In genomic region chr2:97723156-97724072, GRCh38 we compare ENCODE assay signal across 19 cellular contexts. TPM values are rescaled to one million over a fixed set of nuclear protein-coding genes. Genes with fewer than 3 reads are reported as not detected.
DNase-seq lines count a peak whose midpoint lies in the region; ATAC-seq and TF ChIP-seq lines count a peak whose summit lies in the region.
"Had no signal": no experiment of that assay in that cellular context is flagged by ENCODE, and none has a peak within 500 bp of the region (broad histone marks: within the 10 kb centered on the region; RNA-seq: fewer than 3 reads in every experiment).

No MANE protein-coding gene starts in this region.

- H3K4me1 ChIP-seq in heart right ventricle: peaks cover 12 to 37% (median 31%) of the 10 kb centered on the region in 9 donors
- H3K4me1 ChIP-seq in mesendoderm (ENCODE audit: control insufficient read depth, low read depth, low read length): no peaks in the 10 kb centered on the region
- no peaks in the 10 kb centered on the region for H3K4me1 ChIP-seq in upper lobe of right lung
- no peaks in the 10 kb centered on the region for H3K4me1 ChIP-seq in vagina

- H3K9ac ChIP-seq in mesendoderm (ENCODE audit: low read length): no peak overlapping the region
- H3K9ac ChIP-seq: GM23248 had no signal

- ATAC-seq in Right ventricle myocardium superior (ENCODE audit: poor library complexity): no peak
- no peak for ATAC-seq in heart right ventricle
- no peak for ATAC-seq in upper lobe of right lung
- ATAC-seq: sciatic nerve had no signal

- TF ChIP-seq POLR2A in vagina (IDR thresholded peaks at IDR 0.05): no peak

- H2BK120ac ChIP-seq in mesendoderm (ENCODE audit: low read depth, low read length): no peak overlapping the region

- H3K23ac ChIP-seq in mesendoderm (ENCODE audit: low read length): no peak overlapping the region

- DNase-seq in Right ventricle myocardium superior (peak; percentile 32), heart right ventricle (no peak), NCI-H82 (lab: John Stamatoyannopoulos, UW) (peak; percentile 75), mesendoderm (no peak), upper lobe of right lung (peak; percentile 33), vagina (ENCODE audit: extremely low spot score in 2 of 2) (no peak), ACHN (no peak)
- DNase-seq: activated CD4-positive, CD25-positive, alpha-beta regulatory T cell treated with anti-CD3 and anti-CD28 coated beads, Interleukin-2, amount 50 U/mL, for 72 hours; brain microvascular endothelial cell; GM23248; Karpas-422; naive B cell; NCI-H1930; NCI-H69; SHP77; stimulated activated CD4-positive, alpha-beta T cell treated with anti-CD3 and anti-CD28 coated beads, Interleukin-15, amount 100 ng/mL, for 24 hours; SW 1271 had no signal

- H3K27me3 ChIP-seq in heart right ventricle: no peaks in the 10 kb centered on the region
- no peaks in the 10 kb centered on the region for H3K27me3 ChIP-seq in mesendoderm (ENCODE audit: insufficient read depth, low read length, poor library complexity)
- H3K27me3 ChIP-seq in upper lobe of right lung: peaks cover 7% of the 10 kb centered on the region
- H3K27me3 ChIP-seq in vagina: no peaks in the 10 kb centered on the region
- H3K27me3 ChIP-seq: brain microvascular endothelial cell had no signal

- no peak overlapping the region for H3K4ac ChIP-seq in mesendoderm (ENCODE audit: low read depth, low read length)

- no peak overlapping the region for H3K18ac ChIP-seq in mesendoderm (ENCODE audit: low read length)

- WGBS in heart right ventricle, 2 donors: 76 to 85% methylated on average over 37 of the region's 37 CpGs
- no CpG with 5 or more reads among the region's 37 CpGs for WGBS in mesendoderm (ENCODE audit: extremely low coverage, insufficient coverage, low lambda C conversion rate)

- H2BK15ac ChIP-seq in mesendoderm (replicated peaks; ENCODE audit: low read depth): no peak overlapping the region

- in situ Hi-C loops in ACHN (cut with HindIII; ENCODE audit: low pct_ligation_motif_present, low pct_unique_long_range_greater_than_20kb, low sequenced_read_pairs): no loop called here

- peak overlapping the region; percentile 22 for H3K56ac ChIP-seq in mesendoderm (ENCODE audit: low read length)

- no peak overlapping the region for H4K8ac ChIP-seq in mesendoderm (ENCODE audit: low read depth, low read length)

- H3K4me3 ChIP-seq in heart right ventricle (no peak overlapping the region), mesendoderm (ENCODE audit: low read length) (no peak overlapping the region), upper lobe of right lung (no peak overlapping the region), vagina (no peak overlapping the region)
- H3K4me3 ChIP-seq: GM23248 had no signal

- no peak overlapping the region for H3K4me2 ChIP-seq in mesendoderm (ENCODE audit: low read length)

- no peak for TF ChIP-seq CTCF in heart right ventricle (IDR thresholded peaks at IDR 0.05)
- TF ChIP-seq CTCF in upper lobe of right lung (IDR thresholded peaks at IDR 0.05): no peak
- TF ChIP-seq CTCF in vagina (IDR thresholded peaks at IDR 0.05): no peak

- H3K79me2 ChIP-seq in mesendoderm (ENCODE audit: control insufficient read depth, insufficient read depth, low read length): no peaks in the 10 kb centered on the region

- intact Hi-C loops in Right ventricle myocardium superior (cut with DNase I): no loop called here
- intact Hi-C loops in heart right ventricle (cut with DNase I): no loop called here
- intact Hi-C loops in upper lobe of right lung (cut with DNase I): no loop called here
- intact Hi-C loops in vagina (cut with DNase I): no loop called here

- H2BK5ac ChIP-seq in mesendoderm (ENCODE audit: low read length): no peak overlapping the region

- no peak overlapping the region for H4K5ac ChIP-seq in mesendoderm (ENCODE audit: low read length)

- H3K36me3 ChIP-seq in heart right ventricle (no peaks in the 10 kb centered on the region), mesendoderm (ENCODE audit: control insufficient read depth, insufficient read depth, low read length) (no peaks in the 10 kb centered on the region), upper lobe of right lung (no peaks in the 10 kb centered on the region), vagina (no peaks in the 10 kb centered on the region)
- H3K36me3 ChIP-seq: brain microvascular endothelial cell had no signal

- no peak overlapping the region for H3K27ac ChIP-seq in heart right ventricle
- H3K27ac ChIP-seq in mesendoderm (ENCODE audit: low read depth, low read length): no peak overlapping the region
- H3K27ac ChIP-seq in upper lobe of right lung: no peak overlapping the region
- no peak overlapping the region for H3K27ac ChIP-seq in vagina
- H3K27ac ChIP-seq: brain microvascular endothelial cell, GM23248 had no signal

- H2AK5ac ChIP-seq in mesendoderm (ENCODE audit: low read length): no peak overlapping the region

- H3K9me3 ChIP-seq in heart right ventricle: peaks cover 0 to 7% (median 0%) of the 10 kb centered on the region in 11 donors
- no peaks in the 10 kb centered on the region for H3K9me3 ChIP-seq in upper lobe of right lung
- H3K9me3 ChIP-seq in vagina: no peaks in the 10 kb centered on the region

- H3K79me1 ChIP-seq in mesendoderm (ENCODE audit: low read length): no peaks in the 10 kb centered on the region

RNA-seq across cellular contexts. Expression of gene ZAP70, which starts 10.0 kb away (rescaled TPM):
- 0.70 TPM for total RNA-seq in Right ventricle myocardium superior
- total RNA-seq in heart right ventricle: 1 to 10 TPM in 3 of 10 donors, under 1 TPM in 7; 0.42 to 8.7 (median 0.67) TPM
- polyA plus RNA-seq in heart right ventricle: 1 to 10 TPM in 1 of 2 donors, under 1 TPM in 1; 0.61 to 1.3 TPM
- 0.46 TPM for polyA plus RNA-seq in mesendoderm (2013, experiment 1 of 2)
- 0.63 TPM for polyA plus RNA-seq in mesendoderm (2013, experiment 2 of 2)
- 10.2 TPM for total RNA-seq in upper lobe of right lung
- 16.7 TPM for total RNA-seq in vagina
- total RNA-seq: GM23248, kidney epithelial cell had no signal
- polyA plus RNA-seq: GM23248 had no signal

RNA-seq across cellular contexts. Expression of gene C2orf92, which starts 53.9 kb away (rescaled TPM):
- 1.2 TPM for total RNA-seq in Right ventricle myocardium superior
- 1 to 10 TPM; 1.5 to 4.4 (median 2.9) TPM for total RNA-seq in heart right ventricle
- polyA plus RNA-seq in heart right ventricle: 10 to 100 TPM in 1 of 2 donors, under 1 TPM in 1; 0.83 to 25.4 TPM
- polyA plus RNA-seq in mesendoderm (2013, experiment 1 of 2): 1.7 TPM
- 1.7 TPM for polyA plus RNA-seq in mesendoderm (2013, experiment 2 of 2)
- total RNA-seq in upper lobe of right lung: 14.4 TPM
- total RNA-seq in vagina: 11.0 TPM

RNA-seq across cellular contexts. Expression of gene ACTR1B, which starts 59.6 kb away (rescaled TPM):
- total RNA-seq in Right ventricle myocardium superior (54.5 TPM), heart right ventricle (10 to 100 TPM; 62.8 to 78.1 (median 71.4) TPM), upper lobe of right lung (60.7 TPM), vagina (39.5 TPM)
- 10 to 100 TPM; 43.4 to 87.5 TPM for polyA plus RNA-seq in heart right ventricle
- polyA plus RNA-seq in mesendoderm (2013, experiment 1 of 2): 16.6 TPM
- polyA plus RNA-seq in mesendoderm (2013, experiment 2 of 2): 16.7 TPM

Comparison
In these comparisons a context has a peak if more than half of its experiments do, and no peak if none do; other contexts are left out.
1. DNase-seq: peak in Right ventricle myocardium superior (single experiment), NCI-H82 (single experiment) and upper lobe of right lung (single experiment); none in heart right ventricle (0 of 2), mesendoderm (single experiment), vagina (0 of 2) and ACHN (single experiment).